In genomic region chr17:47821031-47821423, GRCh38 we compare ENCODE assay signal across 8 cellular contexts. TPM values are rescaled to one million over a fixed set of nuclear protein-coding genes. Genes with fewer than 3 reads are reported as not detected.
DNase-seq lines count a peak whose midpoint lies in the region; ATAC-seq and TF ChIP-seq lines count a peak whose summit lies in the region.

No MANE protein-coding gene starts in this region.

- DNase-seq in NCI-H748 (lab: John Stamatoyannopoulos, UW; ENCODE audit: unreplicated experiment) (peak; percentile 22), NCI-H748 treated with DMSO at 0.1 percent for 48 hours (lab: John Stamatoyannopoulos, UW) (no peak), AG08395 (ENCODE audit: low spot score) (no peak), HK-2 (ENCODE audit: unreplicated experiment) (no peak)
- DNase-seq in activated CD8-positive, alpha-beta T cell treated with anti-CD3 and anti-CD28 coated beads for 36 hours = peak; percentile 16
- no peak for DNase-seq in stimulated activated naive B cell treated with anti-CD40 and anti-IgM and Interleukin-4, amounts not matched to agents 10 μg/mL and 1 μg/mL and 100 μg/mL, for 72 hours

- POLR2A ChIA-PET in activated CD8-positive, alpha-beta T cell treated with anti-CD3 and anti-CD28 coated beads for 36 hours (lab: Charles Lee) = interaction anchor here (1.4 to 1.9 kb wide), 2 partner anchors 10 to 83 kb away, joined by 4 to 9 read pairs; partner anchors contain the start of genes LRRC46 and MRPL10

- intact Hi-C loops in activated CD8-positive, alpha-beta T cell treated with anti-CD3 and anti-CD28 coated beads for 36 hours (cut with micrococcal nuclease) = no loop called here

- no peaks in the 10 kb centered on the region for H3K9me3 ChIP-seq in iPS-18c (ENCODE audit: control insufficient read depth, insufficient read depth, low read length)

- CTCF ChIA-PET in activated CD8-positive, alpha-beta T cell treated with anti-CD3 and anti-CD28 coated beads for 36 hours (lab: Charles Lee) = interaction anchor here (2.3 kb wide), 1 partner anchor 22 kb away, joined by 7 read pairs; no protein-coding TSS in a partner anchor

- peak overlapping the region; percentile 94 for H3K4me3 Mint-ChIP-seq in activated CD8-positive, alpha-beta T cell treated with anti-CD3 and anti-CD28 coated beads for 36 hours
- H3K4me3 Mint-ChIP-seq in stimulated activated naive B cell treated with anti-CD40 and anti-IgM and Interleukin-4, amounts not matched to agents 10 μg/mL and 1 μg/mL and 100 μg/mL, for 72 hours = peak overlapping the region; percentile 96 to 99

- peak overlapping the region; percentile 66 for H3K4me3 ChIP-seq in iPS-18c (ENCODE audit: insufficient read depth, low read depth, low read length)

- H3K36me3 Mint-ChIP-seq in activated CD8-positive, alpha-beta T cell treated with anti-CD3 and anti-CD28 coated beads for 36 hours (ENCODE audit: low read depth) = peaks cover 14% of the 10 kb centered on the region
- peaks cover 31 to 40% of the 10 kb centered on the region in 2 donors for H3K36me3 Mint-ChIP-seq in stimulated activated naive B cell treated with anti-CD40 and anti-IgM and Interleukin-4, amounts not matched to agents 10 μg/mL and 1 μg/mL and 100 μg/mL, for 72 hours

- H3K4me1 Mint-ChIP-seq in activated CD8-positive, alpha-beta T cell treated with anti-CD3 and anti-CD28 coated beads for 36 hours (ENCODE audit: low read depth) = peaks cover 22% of the 10 kb centered on the region
- peaks cover 26 to 39% of the 10 kb centered on the region in 2 donors for H3K4me1 Mint-ChIP-seq in stimulated activated naive B cell treated with anti-CD40 and anti-IgM and Interleukin-4, amounts not matched to agents 10 μg/mL and 1 μg/mL and 100 μg/mL, for 72 hours

- no peak for TF ChIP-seq CTCF in activated CD8-positive, alpha-beta T cell treated with anti-CD3 and anti-CD28 coated beads for 36 hours (IDR thresholded peaks at IDR 0.05)

- no peak for ATAC-seq in activated CD8-positive, alpha-beta T cell treated with anti-CD3 and anti-CD28 coated beads for 36 hours
- peak in 1 of 2 donors; percentile 0 for ATAC-seq in stimulated activated naive B cell treated with anti-CD40 and anti-IgM and Interleukin-4, amounts not matched to agents 10 μg/mL and 1 μg/mL and 100 μg/mL, for 72 hours (replicated peaks)
- no peak for ATAC-seq in GM21825 (IDR thresholded peaks at IDR 0.05; ENCODE audit: unreplicated experiment)

- H3K9me3 Mint-ChIP-seq in activated CD8-positive, alpha-beta T cell treated with anti-CD3 and anti-CD28 coated beads for 36 hours = no peaks in the 10 kb centered on the region
- H3K9me3 Mint-ChIP-seq in stimulated activated naive B cell treated with anti-CD40 and anti-IgM and Interleukin-4, amounts not matched to agents 10 μg/mL and 1 μg/mL and 100 μg/mL, for 72 hours = no peaks in the 10 kb centered on the region

- no peaks in the 10 kb centered on the region for H3K27me3 Mint-ChIP-seq in activated CD8-positive, alpha-beta T cell treated with anti-CD3 and anti-CD28 coated beads for 36 hours
- no peaks in the 10 kb centered on the region for H3K27me3 Mint-ChIP-seq in stimulated activated naive B cell treated with anti-CD40 and anti-IgM and Interleukin-4, amounts not matched to agents 10 μg/mL and 1 μg/mL and 100 μg/mL, for 72 hours

- peak overlapping the region; percentile 84 for H3K27ac Mint-ChIP-seq in activated CD8-positive, alpha-beta T cell treated with anti-CD3 and anti-CD28 coated beads for 36 hours
- peak overlapping the region; percentile 94 for H3K27ac Mint-ChIP-seq in stimulated activated naive B cell treated with anti-CD40 and anti-IgM and Interleukin-4, amounts not matched to agents 10 μg/mL and 1 μg/mL and 100 μg/mL, for 72 hours

RNA-seq across cellular contexts. Expression of gene OSBPL7, which starts 0.6 kb away (rescaled TPM):
- total RNA-seq in activated CD8-positive, alpha-beta T cell treated with anti-CD3 and anti-CD28 coated beads for 36 hours = 10 to 100 TPM; 18.0 to 19.8 TPM

RNA-seq across cellular contexts. Expression of gene MRPL10, which starts 10.3 kb away (rescaled TPM):
- total RNA-seq in activated CD8-positive, alpha-beta T cell treated with anti-CD3 and anti-CD28 coated beads for 36 hours = 10 to 100 TPM; 66.5 to 67.0 TPM

RNA-seq across cellular contexts. Expression of gene LRRC46, which starts 10.4 kb away (rescaled TPM):
- under 1 TPM; 0.38 to 0.67 TPM for total RNA-seq in activated CD8-positive, alpha-beta T cell treated with anti-CD3 and anti-CD28 coated beads for 36 hours

RNA-seq across cellular contexts. Expression of gene SCRN2, which starts 20.0 kb away (rescaled TPM):
- 10 to 100 TPM; 21.0 to 23.8 TPM for total RNA-seq in activated CD8-positive, alpha-beta T cell treated with anti-CD3 and anti-CD28 coated beads for 36 hours

RNA-seq across cellular contexts. Expression of gene SP6, which starts 29.9 kb away (rescaled TPM):
- total RNA-seq in activated CD8-positive, alpha-beta T cell treated with anti-CD3 and anti-CD28 coated beads for 36 hours = under 1 TPM; 0.13 to 0.18 TPM

Comparison
In these comparisons a context has a peak if more than half of its experiments do, and no peak if none do; other contexts are left out.
1. DNase-seq: peak in NCI-H748 (single experiment) and activated CD8-positive, alpha-beta T cell treated with anti-CD3 and anti-CD28 coated beads for 36 hours (single experiment); none in NCI-H748 treated with DMSO at 0.1 percent for 48 hours (single experiment), stimulated activated naive B cell treated with anti-CD40 and anti-IgM and Interleukin-4, amounts not matched to agents 10 μg/mL and 1 μg/mL and 100 μg/mL, for 72 hours (single experiment), AG08395 (single experiment) and HK-2 (single experiment).